ENCODE assay signal across 8 cellular contexts in genomic region chr20:48738399-48739304, GRCh38.
A peak's percentile ranks its signal among the peaks of the same experiment; 100 is the strongest.
DNase-seq lines count a peak whose midpoint lies in the region; ATAC-seq and TF ChIP-seq lines count a peak whose summit lies in the region.

No MANE protein-coding gene starts in this region.

- WGBS in mesendoderm (ENCODE audit: extremely low coverage, insufficient coverage, low lambda C conversion rate) = no CpG with 5 or more reads among the region's 11 CpGs

- H3K9ac ChIP-seq in mesendoderm (ENCODE audit: low read length) = no peak overlapping the region

- H2BK5ac ChIP-seq in mesendoderm (ENCODE audit: low read length) = no peak overlapping the region

- no TSS peak for BruUV-seq in PC-9 (replicated peaks; lab: Mats Ljungman, UMichigan)

- H3K9me2 ChIP-seq in PC-9 (ENCODE audit: insufficient read depth) (no peaks in the 10 kb centered on the region), GM23338 (ENCODE audit: insufficient read depth) (no peaks in the 10 kb centered on the region)

- H3K27ac ChIP-seq in left lung = peak overlapping the region; percentile 13 to 55
- H3K27ac ChIP-seq in mesendoderm (ENCODE audit: low read depth, low read length) = no peak overlapping the region
- H3K27ac ChIP-seq in PC-9 = no peak overlapping the region
- H3K27ac ChIP-seq in GM23338 (ENCODE audit: low read depth) = no peak overlapping the region

- POLR2A ChIA-PET in activated CD4-positive, alpha-beta T cell treated with anti-CD3 and anti-CD28 coated beads, Interleukin-2, amount 10 ng/mL, durations not matched to agents 7 days and 5 days (lab: Charles Lee) = interaction anchor here (0.7 to 0.8 kb wide), 2 partner anchors 16 to 81 kb away, joined by 3 to 4 read pairs; no protein-coding TSS in a partner anchor
- POLR2A ChIA-PET in PC-9 (lab: Charles Lee; ENCODE audit: unreplicated experiment) = interaction anchor here (0.6 to 0.8 kb wide), 2 partner anchors 31 to 80 kb away, joined by 3 to 7 read pairs; no protein-coding TSS in a partner anchor

- no peaks in the 10 kb centered on the region for H3F3A ChIP-seq in PC-9 (ENCODE audit: insufficient read depth, low read depth)
- H3F3A ChIP-seq in GM23338 (replicated peaks; ENCODE audit: low read depth) = no peaks in the 10 kb centered on the region

- no peaks in the 10 kb centered on the region for H3K27me3 ChIP-seq in left lung
- H3K27me3 ChIP-seq in mesendoderm (ENCODE audit: insufficient read depth, low read length, poor library complexity) = no peaks in the 10 kb centered on the region
- H3K27me3 ChIP-seq in PC-9 (ENCODE audit: insufficient read depth, low read depth) = no peaks in the 10 kb centered on the region
- no peaks in the 10 kb centered on the region for H3K27me3 ChIP-seq in GM23338 (ENCODE audit: insufficient read depth)

- H3K27me3 Mint-ChIP-seq in activated CD4-positive, alpha-beta T cell treated with anti-CD3 and anti-CD28 coated beads, Interleukin-2, amount 10 ng/mL, durations not matched to agents 7 days and 5 days = no peaks in the 10 kb centered on the region
- H3K27me3 Mint-ChIP-seq in GM23338 (ENCODE audit: insufficient read depth, low read depth, poor library complexity) = peaks cover 10% of the 10 kb centered on the region

- H2AFZ ChIP-seq in PC-9 (no peak overlapping the region), GM23338 (no peak overlapping the region)

- H3K27ac Mint-ChIP-seq in activated CD4-positive, alpha-beta T cell treated with anti-CD3 and anti-CD28 coated beads, Interleukin-2, amount 10 ng/mL, durations not matched to agents 7 days and 5 days = peak overlapping the region; percentile 87
- no peak overlapping the region for H3K27ac Mint-ChIP-seq in GM23338

- H2BK120ac ChIP-seq in mesendoderm (ENCODE audit: low read depth, low read length) = no peak overlapping the region

- peak; percentile 65 for ATAC-seq in GM18867 (IDR thresholded peaks at IDR 0.05; ENCODE audit: unreplicated experiment)
- peak; percentile 60 for ATAC-seq in HG02840 (IDR thresholded peaks at IDR 0.05; ENCODE audit: low FRiP score, unreplicated experiment)
- ATAC-seq in left lung = no peak
- no peak; the same call in 2 of the 3 replicates for ATAC-seq in GM23338

- no peaks in the 10 kb centered on the region for H3K79me1 ChIP-seq in mesendoderm (ENCODE audit: low read length)

- no peak overlapping the region for H3K4me2 ChIP-seq in mesendoderm (ENCODE audit: low read length)
- H3K4me2 ChIP-seq in PC-9 = no peak overlapping the region
- H3K4me2 ChIP-seq in GM23338 = no peak overlapping the region

- no peak overlapping the region for H4K5ac ChIP-seq in mesendoderm (ENCODE audit: low read length)

- no peak overlapping the region for H2BK15ac ChIP-seq in mesendoderm (replicated peaks; ENCODE audit: low read depth)

- peaks cover 0 to 68% of the 10 kb centered on the region in 2 donors for H3K36me3 ChIP-seq in left lung
- peaks cover 2% of the 10 kb centered on the region for H3K36me3 ChIP-seq in mesendoderm (ENCODE audit: control insufficient read depth, insufficient read depth, low read length)
- no peaks in the 10 kb centered on the region for H3K36me3 ChIP-seq in PC-9 (ENCODE audit: low read depth)
- no peaks in the 10 kb centered on the region for H3K36me3 ChIP-seq in GM23338 (ENCODE audit: insufficient read depth)

- H3K4me1 Mint-ChIP-seq in activated CD4-positive, alpha-beta T cell treated with anti-CD3 and anti-CD28 coated beads, Interleukin-2, amount 10 ng/mL, durations not matched to agents 7 days and 5 days = peaks cover 66% of the 10 kb centered on the region
- H3K4me1 Mint-ChIP-seq in GM23338 = peaks cover 8% of the 10 kb centered on the region

- TF ChIP-seq CTCF in left lung (IDR thresholded peaks at IDR 0.05) = no peak
- no peak for TF ChIP-seq CTCF in PC-9 (conservative IDR thresholded peaks at IDR 0.05)
- TF ChIP-seq CTCF in GM23338 (conservative IDR thresholded peaks at IDR 0.05; ENCODE audit: low read depth in 2 of 2) = no peak

- H4K8ac ChIP-seq in mesendoderm (ENCODE audit: low read depth, low read length) = no peak overlapping the region

- H3K79me2 ChIP-seq in mesendoderm (ENCODE audit: control insufficient read depth, insufficient read depth, low read length) (no peaks in the 10 kb centered on the region), PC-9 (ENCODE audit: low read depth) (no peaks in the 10 kb centered on the region), GM23338 (replicated peaks; ENCODE audit: insufficient read depth) (no peaks in the 10 kb centered on the region)

- H3K56ac ChIP-seq in mesendoderm (ENCODE audit: low read length) = no peak overlapping the region

- intact Hi-C loops in left lung (cut with DNase I) (no loop called here), PC-9 (cut with micrococcal nuclease; ENCODE audit: unreplicated experiment) (no loop called here)

- no peak overlapping the region for H3K18ac ChIP-seq in mesendoderm (ENCODE audit: low read length)

- H3K9me3 ChIP-seq in left lung (no peaks in the 10 kb centered on the region), PC-9 (ENCODE audit: insufficient read depth, low read depth) (no peaks in the 10 kb centered on the region)

- no peak overlapping the region for H2AK5ac ChIP-seq in mesendoderm (ENCODE audit: low read length)

- peaks cover 63% of the 10 kb centered on the region for H3K36me3 Mint-ChIP-seq in activated CD4-positive, alpha-beta T cell treated with anti-CD3 and anti-CD28 coated beads, Interleukin-2, amount 10 ng/mL, durations not matched to agents 7 days and 5 days (ENCODE audit: low read depth)
- H3K36me3 Mint-ChIP-seq in GM23338 (ENCODE audit: low read depth) = peaks cover 3% of the 10 kb centered on the region; the same call in 2 of the 3 replicates

- H3K4me3 Mint-ChIP-seq in activated CD4-positive, alpha-beta T cell treated with anti-CD3 and anti-CD28 coated beads, Interleukin-2, amount 10 ng/mL, durations not matched to agents 7 days and 5 days = peak overlapping the region; percentile 4
- no peak overlapping the region for H3K4me3 Mint-ChIP-seq in GM23338

- H3K4me3 ChIP-seq in left lung (no peak overlapping the region), mesendoderm (ENCODE audit: low read length) (no peak overlapping the region), PC-9 (no peak overlapping the region), GM23338 (no peak overlapping the region)

- H3K4ac ChIP-seq in mesendoderm (ENCODE audit: low read depth, low read length) = no peak overlapping the region

- no peak overlapping the region for H3K23ac ChIP-seq in mesendoderm (ENCODE audit: low read length)

- no peaks in the 10 kb centered on the region for H4K20me1 ChIP-seq in PC-9 (ENCODE audit: insufficient read depth)
- no peaks in the 10 kb centered on the region for H4K20me1 ChIP-seq in GM23338 (replicated peaks; ENCODE audit: insufficient read depth)

- CTCF ChIA-PET in activated CD4-positive, alpha-beta T cell treated with anti-CD3 and anti-CD28 coated beads, Interleukin-2, amount 10 ng/mL, durations not matched to agents 7 days and 5 days (lab: Charles Lee) = interaction anchor here (0.9 to 5.7 kb wide), 8 partner anchors 9 to 81 kb away, joined by 3 to 27 read pairs (median 3); no protein-coding TSS in a partner anchor
- CTCF ChIA-PET in PC-9 (lab: Charles Lee) = no interaction called here

- peak; percentile 69 for DNase-seq in activated CD4-positive, alpha-beta T cell treated with anti-CD3 and anti-CD28 coated beads, Interleukin-2, amount 10 ng/mL, durations not matched to agents 7 days and 5 days
- DNase-seq in left lung (no peak), DMS79 (lab: John Stamatoyannopoulos, UW) (no peak), mesendoderm (no peak), PC-9 (no peak), GM23338 (ENCODE audit: low spot score) (no peak)

- H3K4me1 ChIP-seq in left lung = peaks cover 7 to 68% of the 10 kb centered on the region in 2 donors
- H3K4me1 ChIP-seq in mesendoderm (ENCODE audit: control insufficient read depth, low read depth, low read length) = no peaks in the 10 kb centered on the region
- H3K4me1 ChIP-seq in PC-9 (replicated peaks; ENCODE audit: insufficient read depth) = 0 out of 2 replicates have a peak, but pooled peaks cover 6% of the 10 kb centered on the region
- H3K4me1 ChIP-seq in GM23338 (ENCODE audit: insufficient read depth) = no peaks in the 10 kb centered on the region

- no peaks in the 10 kb centered on the region for H3K9me3 Mint-ChIP-seq in activated CD4-positive, alpha-beta T cell treated with anti-CD3 and anti-CD28 coated beads, Interleukin-2, amount 10 ng/mL, durations not matched to agents 7 days and 5 days
- no peaks in the 10 kb centered on the region for H3K9me3 Mint-ChIP-seq in GM23338

TF ChIP-seq in GM23338, 12 proteins besides CTCF, POLR2A, EP300 and RAD21 (continues in another document):
- TF ChIP-seq EZH2phosphoT487 (IDR thresholded peaks at IDR 0.05; ENCODE audit: unreplicated experiment) = no peak
- TF ChIP-seq, protein P1, sequence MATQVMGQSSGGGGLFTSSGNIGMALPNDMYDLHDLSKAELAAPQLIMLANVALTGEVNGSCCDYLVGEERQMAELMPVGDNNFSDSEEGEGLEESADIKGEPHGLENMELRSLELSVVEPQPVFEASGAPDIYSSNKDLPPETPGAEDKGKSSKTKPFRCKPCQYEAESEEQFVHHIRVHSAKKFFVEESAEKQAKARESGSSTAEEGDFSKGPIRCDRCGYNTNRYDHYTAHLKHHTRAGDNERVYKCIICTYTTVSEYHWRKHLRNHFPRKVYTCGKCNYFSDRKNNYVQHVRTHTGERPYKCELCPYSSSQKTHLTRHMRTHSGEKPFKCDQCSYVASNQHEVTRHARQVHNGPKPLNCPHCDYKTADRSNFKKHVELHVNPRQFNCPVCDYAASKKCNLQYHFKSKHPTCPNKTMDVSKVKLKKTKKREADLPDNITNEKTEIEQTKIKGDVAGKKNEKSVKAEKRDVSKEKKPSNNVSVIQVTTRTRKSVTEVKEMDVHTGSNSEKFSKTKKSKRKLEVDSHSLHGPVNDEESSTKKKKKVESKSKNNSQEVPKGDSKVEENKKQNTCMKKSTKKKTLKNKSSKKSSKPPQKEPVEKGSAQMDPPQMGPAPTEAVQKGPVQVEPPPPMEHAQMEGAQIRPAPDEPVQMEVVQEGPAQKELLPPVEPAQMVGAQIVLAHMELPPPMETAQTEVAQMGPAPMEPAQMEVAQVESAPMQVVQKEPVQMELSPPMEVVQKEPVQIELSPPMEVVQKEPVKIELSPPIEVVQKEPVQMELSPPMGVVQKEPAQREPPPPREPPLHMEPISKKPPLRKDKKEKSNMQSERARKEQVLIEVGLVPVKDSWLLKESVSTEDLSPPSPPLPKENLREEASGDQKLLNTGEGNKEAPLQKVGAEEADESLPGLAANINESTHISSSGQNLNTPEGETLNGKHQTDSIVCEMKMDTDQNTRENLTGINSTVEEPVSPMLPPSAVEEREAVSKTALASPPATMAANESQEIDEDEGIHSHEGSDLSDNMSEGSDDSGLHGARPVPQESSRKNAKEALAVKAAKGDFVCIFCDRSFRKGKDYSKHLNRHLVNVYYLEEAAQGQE (IDR thresholded peaks at IDR 0.05; ENCODE audit: unreplicated experiment) = no peak
- no peak for TF ChIP-seq EZH2 (IDR thresholded peaks at IDR 0.05; ENCODE audit: low read depth, unreplicated experiment)
- TF ChIP-seq ZNF114 (CRISPR knock-in tag; IDR thresholded peaks at IDR 0.05) = no peak

Comparison
In these comparisons a context has a peak if more than half of its experiments do, and no peak if none do; other contexts are left out.
1. ATAC-seq: peak in GM18867 (single experiment) and HG02840 (single experiment); none in left lung (single experiment) and GM23338 (single experiment).
2. H3K27ac ChIP-seq: peak in left lung (2 of 2); none in mesendoderm (single experiment), PC-9 (single experiment) and GM23338 (single experiment).